In genomic region chr1:48471603-48472576, GRCh38 we compare ENCODE assay signal across 8 cellular contexts. TPM values are rescaled to one million over a fixed set of nuclear protein-coding genes. Genes with fewer than 3 reads are reported as not detected.
A peak's percentile ranks its signal among the peaks of the same experiment; 100 is the strongest.
DNase-seq lines count a peak whose midpoint lies in the region; ATAC-seq and TF ChIP-seq lines count a peak whose summit lies in the region.

Gene SPATA6 (minus strand): TSS chr1:48472204. CDS start chr1:48472008, 196 bp downstream.

- ATAC-seq in CD4-positive, CD25-positive, alpha-beta regulatory T cell (ENCODE audit: low read depth in 2 of 2) = peak; percentile 90 to 92
- ATAC-seq in GM19467 (IDR thresholded peaks at IDR 0.05; ENCODE audit: unreplicated experiment) (peak; percentile 99), HG03575 (IDR thresholded peaks at IDR 0.05; ENCODE audit: extremely low read depth, insufficient number of reproducible peaks, low FRiP score, unreplicated experiment) (peak; percentile 73)

- peak within 1 kb of the TSS; percentile 46 to 91 (median 88) for H3K4me3 Mint-ChIP-seq in CD4-positive, CD25-positive, alpha-beta regulatory T cell

- H3K36me3 ChIP-seq in CD4-positive, CD25-positive, alpha-beta regulatory T cell (ENCODE audit: control insufficient read depth, insufficient read depth, low read length) = no peaks in the 10 kb centered on the region

- peak within 1 kb of the TSS; percentile 27 to 82 (median 35) for H3K27ac Mint-ChIP-seq in CD4-positive, CD25-positive, alpha-beta regulatory T cell

- peak within 1 kb of the TSS; percentile 39 for H3K4me3 ChIP-seq in CD4-positive, CD25-positive, alpha-beta regulatory T cell (ENCODE audit: low read depth, low read length)
- H3K4me3 ChIP-seq in epithelial cell of esophagus (ENCODE audit: low read length) = peak within 1 kb of the TSS; percentile 50

- no peaks in the 10 kb centered on the region for H3K9me3 ChIP-seq in CD4-positive, CD25-positive, alpha-beta regulatory T cell (ENCODE audit: control insufficient read depth in 2 of 2, low read length in 2 of 2)

- peaks cover 34% of the 10 kb centered on the region for H3K27me3 Mint-ChIP-seq in CD4-positive, CD25-positive, alpha-beta regulatory T cell

- TF ChIP-seq CTCF in epithelial cell of esophagus (IDR thresholded peaks at IDR 0.05; ENCODE audit: insufficient read depth, low read depth, low read length, missing control alignments) = no peak

- H3K4me1 Mint-ChIP-seq in CD4-positive, CD25-positive, alpha-beta regulatory T cell = peaks cover 0 to 32% (median 21%) of the 10 kb centered on the region in 4 donors

- peaks cover 3% of the 10 kb centered on the region for H3K27me3 ChIP-seq in CD4-positive, CD25-positive, alpha-beta regulatory T cell (ENCODE audit: control insufficient read depth, insufficient read depth, low read length)

- H3K9me3 Mint-ChIP-seq in CD4-positive, CD25-positive, alpha-beta regulatory T cell = peaks cover 0 to 8% (median 5%) of the 10 kb centered on the region in 7 donors

- peak within 1 kb of the TSS; percentile 17 for H3K27ac ChIP-seq in CD4-positive, CD25-positive, alpha-beta regulatory T cell (ENCODE audit: insufficient read depth, low read length, poor library complexity, severe bottlenecking)

- H3K4me1 ChIP-seq in CD4-positive, CD25-positive, alpha-beta regulatory T cell (ENCODE audit: control insufficient read depth, insufficient read depth, low read length, poor library complexity, severe bottlenecking) = peaks cover 14% of the 10 kb centered on the region

- peak; percentile 80 to 91 (median 81) for DNase-seq in CD4-positive, CD25-positive, alpha-beta regulatory T cell
- DNase-seq in NCI-H82 treated with DMSO at 0.1 percent for 48 hours (lab: John Stamatoyannopoulos, UW; ENCODE audit: unreplicated experiment) (peak; percentile 90), activated T-cell treated with anti-CD3 and anti-CD28 coated beads for 4 hours (peak; percentile 98), epithelial cell of esophagus (ENCODE audit: low read depth) (peak; percentile 94), midbrain (lab: John Stamatoyannopoulos, UW) (peak; percentile 97)
- DNase-seq in stimulated activated CD8-positive, alpha-beta memory T cell treated with anti-CD3 and anti-CD28 coated beads, Interleukin-15, amount 100 ng/mL, for 1 hour (ENCODE audit: low read depth) = peak; percentile 86

- H3K36me3 Mint-ChIP-seq in CD4-positive, CD25-positive, alpha-beta regulatory T cell = peaks cover 3% of the 10 kb centered on the region

RNA-seq across cellular contexts. Expression of gene SPATA6, which starts in this region (rescaled TPM):
- 0.86 TPM for total RNA-seq in CD4-positive, CD25-positive, alpha-beta regulatory T cell
- polyA plus RNA-seq in CD4-positive, CD25-positive, alpha-beta regulatory T cell = 1 to 10 TPM in 1 of 4 donors, under 1 TPM in 3; 0.18 to 1.6 (median 0.31) TPM

Comparison
In these comparisons a context has a peak if more than half of its experiments do, and no peak if none do; other contexts are left out.
1. Peak in every context shown above with its lines: DNase-seq, ATAC-seq, H3K4me3 ChIP-seq and H3K27ac ChIP-seq.